ENCODE assay signal across 14 cellular contexts in the genomic region with DNA sequence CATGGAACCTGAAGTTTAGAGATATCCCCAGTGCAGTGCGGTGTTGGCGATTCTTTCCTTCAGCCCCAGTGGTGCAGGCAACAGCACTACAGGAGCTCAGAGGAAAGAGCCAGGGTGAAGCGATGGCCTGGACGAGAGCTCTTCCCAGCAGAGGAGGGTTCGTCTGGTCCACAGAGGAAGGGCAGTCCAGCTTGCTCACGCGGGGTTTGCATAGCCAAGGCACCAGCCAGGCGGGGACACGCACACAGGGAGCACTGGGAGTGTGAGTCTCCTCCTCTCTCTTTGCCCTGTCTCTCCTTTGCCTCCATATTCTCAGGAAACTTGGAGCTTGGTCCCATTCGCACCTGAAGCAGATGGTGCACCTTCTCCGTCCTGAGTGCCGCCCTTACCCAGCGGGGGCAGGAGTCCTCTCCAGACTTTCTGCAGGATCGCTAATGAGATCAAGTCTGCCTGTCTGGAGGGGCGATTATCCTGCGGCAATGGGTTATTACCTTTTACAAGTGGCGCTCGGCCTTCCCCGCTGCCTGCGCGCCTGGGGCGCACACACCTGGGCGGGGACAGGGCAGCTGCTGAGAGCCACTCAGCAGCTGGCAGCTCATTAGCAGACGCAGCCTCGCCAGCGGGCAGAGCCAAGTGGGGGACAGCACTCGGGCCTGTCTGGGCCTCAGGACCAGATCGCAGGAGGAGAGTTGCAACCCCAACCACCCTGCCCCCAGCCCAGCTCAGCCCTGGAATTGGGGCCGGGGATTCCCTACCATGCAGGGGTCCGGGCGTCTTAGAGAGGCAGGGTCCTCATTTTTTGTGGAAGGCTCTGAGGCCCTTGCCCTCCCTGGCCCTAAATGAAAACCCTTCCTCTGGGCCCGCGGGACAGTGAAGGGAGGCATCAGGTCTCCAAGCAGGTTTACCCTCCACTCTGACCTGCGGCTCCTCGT.
DNase-seq lines count a peak whose midpoint lies in the region; ATAC-seq and TF ChIP-seq lines count a peak whose summit lies in the region.
"Had no signal": no experiment of that assay in that cellular context is flagged by ENCODE, and none has a peak within 500 bp of the region (broad histone marks: within the 10 kb centered on the region; RNA-seq: fewer than 3 reads in every experiment).

No MANE protein-coding gene starts in this region.

- peaks cover 26% of the 10 kb centered on the region for H3K27me3 Mint-ChIP-seq in activated CD4-positive, alpha-beta memory T cell treated with anti-CD3 and anti-CD28 coated beads, Interleukin-2, amount 10 ng/mL, durations not matched to agents 7 days and 5 days
- H3K27me3 Mint-ChIP-seq in activated CD4-positive, alpha-beta memory T cell treated with anti-CD3 and anti-CD28 coated beads for 36 hours, result peaks cover 5% of the 10 kb centered on the region
- H3K27me3 Mint-ChIP-seq: activated naive CD8-positive, alpha-beta T cell had no signal

- CTCF ChIA-PET in activated CD4-positive, alpha-beta memory T cell treated with anti-CD3 and anti-CD28 coated beads, Interleukin-2, amount 10 ng/mL, durations not matched to agents 7 days and 5 days (lab: Charles Lee), result no interaction called here
- CTCF ChIA-PET in activated CD4-positive, alpha-beta memory T cell treated with anti-CD3 and anti-CD28 coated beads for 36 hours (lab: Charles Lee), result no interaction called here

- H3K9me3 Mint-ChIP-seq in activated CD4-positive, alpha-beta memory T cell treated with anti-CD3 and anti-CD28 coated beads, Interleukin-2, amount 10 ng/mL, durations not matched to agents 7 days and 5 days, result no peaks in the 10 kb centered on the region
- H3K9me3 Mint-ChIP-seq in activated CD4-positive, alpha-beta memory T cell treated with anti-CD3 and anti-CD28 coated beads for 36 hours, result no peaks in the 10 kb centered on the region

- POLR2A ChIA-PET in activated CD4-positive, alpha-beta memory T cell treated with anti-CD3 and anti-CD28 coated beads, Interleukin-2, amount 10 ng/mL, durations not matched to agents 7 days and 5 days (lab: Charles Lee), result no interaction called here
- POLR2A ChIA-PET in activated CD4-positive, alpha-beta memory T cell treated with anti-CD3 and anti-CD28 coated beads for 36 hours (lab: Charles Lee), result no interaction called here

- intact Hi-C loops in activated CD4-positive, alpha-beta memory T cell treated with anti-CD3 and anti-CD28 coated beads for 36 hours (cut with micrococcal nuclease), result no loop called here
- intact Hi-C loops in posterior vena cava (cut with DNase I) (no loop called here), prostate gland (cut with DNase I) (no loop called here)

- peaks cover 40% of the 10 kb centered on the region for H3K4me1 Mint-ChIP-seq in activated CD4-positive, alpha-beta memory T cell treated with anti-CD3 and anti-CD28 coated beads, Interleukin-2, amount 10 ng/mL, durations not matched to agents 7 days and 5 days
- H3K4me1 Mint-ChIP-seq in activated CD4-positive, alpha-beta memory T cell treated with anti-CD3 and anti-CD28 coated beads for 36 hours (ENCODE audit: low read depth), result peaks cover 45% of the 10 kb centered on the region

- no peak for TF ChIP-seq CTCF in prostate gland (IDR thresholded peaks at IDR 0.05)

- peak; percentile 9 for DNase-seq in activated CD4-positive, alpha-beta memory T cell treated with anti-CD3 and anti-CD28 coated beads, Interleukin-2, amount 10 ng/mL, durations not matched to agents 7 days and 5 days
- no peak for DNase-seq in activated CD4-positive, alpha-beta memory T cell treated with anti-CD3 and anti-CD28 coated beads for 36 hours
- DNase-seq in NCI-H146 treated with DMSO at 0.1 percent for 48 hours (lab: John Stamatoyannopoulos, UW; ENCODE audit: unreplicated experiment) (peak; percentile 58), SK-N-DZ (ENCODE audit: low spot score) (peak; percentile 15), posterior vena cava (ENCODE audit: low spot score) (peak; percentile 61), NCI-H526 treated with DMSO at 0.1 percent for 48 hours (lab: John Stamatoyannopoulos, UW) (no peak), prostate gland (ENCODE audit: low spot score) (no peak)
- DNase-seq: occipital lobe; RPMI8226; stimulated activated CD4-positive, alpha-beta T cell treated with anti-CD3 and anti-CD28 coated beads, Interleukin-1b, Interleukin-23, amount 100 ng/mL, for 48 hours had no signal

- H3K9me3 ChIP-seq in prostate gland, result no peaks in the 10 kb centered on the region

- no peak overlapping the region for H3K4me3 Mint-ChIP-seq in activated CD4-positive, alpha-beta memory T cell treated with anti-CD3 and anti-CD28 coated beads, Interleukin-2, amount 10 ng/mL, durations not matched to agents 7 days and 5 days
- H3K4me3 Mint-ChIP-seq in activated CD4-positive, alpha-beta memory T cell treated with anti-CD3 and anti-CD28 coated beads for 36 hours, result no peak overlapping the region

- H3K27ac ChIP-seq in prostate gland, result no peak overlapping the region
- H3K27ac ChIP-seq: KMS-11, VCaP had no signal

- WGBS in prostate gland, result 63% methylated on average over 34 of the region's 35 CpGs

- H3K27ac Mint-ChIP-seq in activated CD4-positive, alpha-beta memory T cell treated with anti-CD3 and anti-CD28 coated beads, Interleukin-2, amount 10 ng/mL, durations not matched to agents 7 days and 5 days, result no peak overlapping the region
- no peak overlapping the region for H3K27ac Mint-ChIP-seq in activated CD4-positive, alpha-beta memory T cell treated with anti-CD3 and anti-CD28 coated beads for 36 hours
- H3K27ac Mint-ChIP-seq: activated naive CD8-positive, alpha-beta T cell had no signal

- H3K36me3 ChIP-seq in prostate gland, result no peaks in the 10 kb centered on the region

- H3K4me3 ChIP-seq in prostate gland, result no peak overlapping the region

- no peak for ATAC-seq in GM21528 (IDR thresholded peaks at IDR 0.05; ENCODE audit: low FRiP score, unreplicated experiment)

- H3K4me1 ChIP-seq in prostate gland (replicated peaks), result no peaks in the 10 kb centered on the region

- TF ChIP-seq POLR2A in prostate gland (IDR thresholded peaks at IDR 0.05), result no peak

- H3K36me3 Mint-ChIP-seq in activated CD4-positive, alpha-beta memory T cell treated with anti-CD3 and anti-CD28 coated beads, Interleukin-2, amount 10 ng/mL, durations not matched to agents 7 days and 5 days (ENCODE audit: low read depth), result no peaks in the 10 kb centered on the region
- no peaks in the 10 kb centered on the region for H3K36me3 Mint-ChIP-seq in activated CD4-positive, alpha-beta memory T cell treated with anti-CD3 and anti-CD28 coated beads for 36 hours
- H3K36me3 Mint-ChIP-seq: activated naive CD8-positive, alpha-beta T cell had no signal

- no peaks in the 10 kb centered on the region for H3K27me3 ChIP-seq in prostate gland (replicated peaks; ENCODE audit: insufficient read depth)

Comparison
In these comparisons a context has a peak if more than half of its experiments do, and no peak if none do; other contexts are left out.
1. DNase-seq: peak in activated CD4-positive, alpha-beta memory T cell treated with anti-CD3 and anti-CD28 coated beads, Interleukin-2, amount 10 ng/mL, durations not matched to agents 7 days and 5 days (single experiment), NCI-H146 treated with DMSO at 0.1 percent for 48 hours (single experiment), SK-N-DZ (single experiment) and posterior vena cava (single experiment); none in activated CD4-positive, alpha-beta memory T cell treated with anti-CD3 and anti-CD28 coated beads for 36 hours (single experiment), NCI-H526 treated with DMSO at 0.1 percent for 48 hours (single experiment) and prostate gland (single experiment).